Comparison of ENCODE assay signal across 25 cellular contexts in genomic region chr5:35048910-35049309, GRCh38. TPM values are rescaled to one million over a fixed set of nuclear protein-coding genes. Genes with fewer than 3 reads are reported as not detected.
A peak's percentile ranks its signal among the peaks of the same experiment; 100 is the strongest.
DNase-seq lines count a peak whose midpoint lies in the region; ATAC-seq, FAIRE-seq and TF ChIP-seq lines count a peak whose summit lies in the region.
"Had no signal": no experiment of that assay in that cellular context is flagged by ENCODE, and none has a peak within 500 bp of the region (broad histone marks: within the 10 kb centered on the region; RNA-seq: fewer than 3 reads in every experiment).

No MANE protein-coding gene starts in this region.

- H2AFZ ChIP-seq in HepG2 (ENCODE audit: low read length), result no peak overlapping the region
- peak overlapping the region; percentile 26 for H2AFZ ChIP-seq in neural progenitor cell (replicated peaks)
- H2AFZ ChIP-seq: GM23248 had no signal

- peaks cover 4% of the 10 kb centered on the region for H3K27me3 Mint-ChIP-seq in neural progenitor cell (ENCODE audit: insufficient read depth, low read depth)
- H3K27me3 Mint-ChIP-seq in activated naive CD4-positive, alpha-beta T cell treated with anti-CD3 and anti-CD28 coated beads for 36 hours (ENCODE audit: low read depth), result peaks cover 20% of the 10 kb centered on the region

- TF ChIP-seq EP300 in HepG2 (IDR thresholded peaks at IDR 0.05; ENCODE audit: low read depth in 2 of 2, low read length in 2 of 2) (no peak), HepG2 (CRISPR knock-in tag; IDR thresholded peaks at IDR 0.05; ENCODE audit: borderline replicate concordance) (no peak), esophagus muscularis mucosa (IDR thresholded peaks at IDR 0.05) (no peak)

- no peak for TF ChIP-seq RAD21 in liver (IDR thresholded peaks at IDR 0.05)
- no peak for TF ChIP-seq RAD21 in HepG2 (CRISPR knock-in tag; IDR thresholded peaks at IDR 0.05)

- H3K27ac ChIP-seq in liver (ENCODE audit: low read depth in 1 of 2, low read length in 2 of 2), result peak overlapping the region; percentile 2 to 5
- no peak overlapping the region for H3K27ac ChIP-seq in HepG2 (ENCODE audit: extremely low read length, insufficient read depth, low read length)
- no peak overlapping the region for H3K27ac ChIP-seq in esophagus muscularis mucosa (replicated peaks in 1 of 4)
- H3K27ac ChIP-seq in neural progenitor cell, result no peak overlapping the region
- H3K27ac ChIP-seq: 22Rv1, BLaER1, GM23248, HL-60 had no signal

- H3K9me3 ChIP-seq in liver (ENCODE audit: control insufficient read depth in 4 of 4, low read length in 3 of 4) (no peaks in the 10 kb centered on the region), HepG2 (ENCODE audit: low read length) (no peaks in the 10 kb centered on the region), esophagus muscularis mucosa (no peaks in the 10 kb centered on the region), neural progenitor cell (ENCODE audit: low read depth) (no peaks in the 10 kb centered on the region)
- H3K9me3 ChIP-seq: BLaER1, HAP-1 had no signal

- WGBS in liver, result 50% methylated on average over 1 of the region's 1 CpG
- WGBS in HepG2 (ENCODE audit: low lambda C conversion rate), result 100% methylated on average over 1 of the region's 1 CpG
- WGBS in esophagus muscularis mucosa, result 100% methylated on average over 1 of the region's 1 CpG

- no peak for ATAC-seq in HepG2
- ATAC-seq in HG03135 (IDR thresholded peaks at IDR 0.05; ENCODE audit: unreplicated experiment), result no peak
- ATAC-seq: CD8-positive, alpha-beta T cell had no signal

- intact Hi-C loops in HepG2 (cut with micrococcal nuclease; ENCODE audit: unreplicated experiment), result no loop called here
- intact Hi-C loops in esophagus muscularis mucosa (cut with DNase I), result no loop called here
- intact Hi-C loops in activated naive CD4-positive, alpha-beta T cell treated with anti-CD3 and anti-CD28 coated beads for 36 hours (cut with micrococcal nuclease), result no loop called here

- H4K20me1 ChIP-seq in HepG2 (ENCODE audit: insufficient read depth, low read length), result no peaks in the 10 kb centered on the region
- H4K20me1 ChIP-seq in neural progenitor cell (ENCODE audit: low read depth), result no peaks in the 10 kb centered on the region
- H4K20me1 ChIP-seq: BLaER1 had no signal

- no peaks in the 10 kb centered on the region for H3F3A ChIP-seq in neural progenitor cell (ENCODE audit: low read depth)

- DNase-seq in HepG2 (ENCODE audit: low spot score) (no peak), esophagus muscularis mucosa (ENCODE audit: extremely low spot score) (peak; percentile 70), neural progenitor cell (ENCODE audit: low spot score) (no peak), DMS53 treated with DMSO at 0.1 percent for 48 hours (lab: John Stamatoyannopoulos, UW; ENCODE audit: unreplicated experiment) (no peak)
- no peak for DNase-seq in activated naive CD4-positive, alpha-beta T cell treated with anti-CD3 and anti-CD28 coated beads for 36 hours
- DNase-seq: CD8-positive, alpha-beta T cell; DMS 273 treated with DMSO at 0.1 percent for 48 hours; DMS53; GM23248; Karpas-422; KBM-7 had no signal

- H3K4me3 Mint-ChIP-seq in neural progenitor cell, result no peak overlapping the region
- H3K4me3 Mint-ChIP-seq in activated naive CD4-positive, alpha-beta T cell treated with anti-CD3 and anti-CD28 coated beads for 36 hours, result no peak overlapping the region
- H3K4me3 Mint-ChIP-seq: CD14-positive monocyte; CD8-positive, alpha-beta T cell had no signal

- no peak for FAIRE-seq in HepG2 (lab: Jason Lieb, UNC)
- FAIRE-seq: G401.6, GM12892, GM18507 had no signal

- no TSS peak for BruUV-seq in HepG2 (replicated peaks; lab: Mats Ljungman, UMichigan)

- H3K27ac Mint-ChIP-seq in neural progenitor cell, result no peak overlapping the region
- no peak overlapping the region for H3K27ac Mint-ChIP-seq in activated naive CD4-positive, alpha-beta T cell treated with anti-CD3 and anti-CD28 coated beads for 36 hours
- H3K27ac Mint-ChIP-seq: CD14-positive monocyte; CD8-positive, alpha-beta T cell had no signal

- no peak for TF ChIP-seq CTCF in liver (IDR thresholded peaks at IDR 0.05; ENCODE audit: low read depth, low read length, missing input control)
- no peak for TF ChIP-seq CTCF in HepG2 (CRISPR knock-in tag; IDR thresholded peaks at IDR 0.05)
- no peak for TF ChIP-seq CTCF in esophagus muscularis mucosa (IDR thresholded peaks at IDR 0.05)
- TF ChIP-seq CTCF in neural progenitor cell (IDR thresholded peaks at IDR 0.05), result no peak

- H3K4me1 Mint-ChIP-seq in neural progenitor cell, result no peaks in the 10 kb centered on the region
- H3K4me1 Mint-ChIP-seq in activated naive CD4-positive, alpha-beta T cell treated with anti-CD3 and anti-CD28 coated beads for 36 hours (ENCODE audit: low read depth), result no peaks in the 10 kb centered on the region
- H3K4me1 Mint-ChIP-seq: CD14-positive monocyte had no signal

- in situ Hi-C loops in HepG2 (cut with HindIII; ENCODE audit: extremely low pct_ligation_motif_present, low pct_unique_long_range_greater_than_20kb), result no loop called here

- H3K36me3 ChIP-seq in liver (ENCODE audit: control insufficient read depth in 4 of 4, insufficient read depth in 3 of 4, low read depth in 1 of 4, low read length in 3 of 4) (peaks cover 0 to 4% (median 0%) of the 10 kb centered on the region in 4 donors), HepG2 (replicated peaks in 1 of 2; ENCODE audit: control insufficient read depth in 1 of 2, insufficient read depth in 2 of 2, low read length in 2 of 2) (no peaks in the 10 kb centered on the region), esophagus muscularis mucosa (no peaks in the 10 kb centered on the region), neural progenitor cell (no peaks in the 10 kb centered on the region)
- H3K36me3 ChIP-seq: BLaER1, HAP-1 had no signal

- H3K4me3 ChIP-seq in liver (ENCODE audit: low read depth in 1 of 3, low read length in 3 of 3) (peak overlapping the region in 2 of 3 donors; percentile 51 to 65), HepG2 (replicated peaks in 1 of 3; ENCODE audit: insufficient read depth in 1 of 3, low read depth in 2 of 3, low read length in 3 of 3) (no peak overlapping the region), esophagus muscularis mucosa (no peak overlapping the region), neural progenitor cell (no peak overlapping the region)
- H3K4me3 ChIP-seq: BLaER1, GM23248, HAP-1 had no signal

- no peak overlapping the region for H3K9ac ChIP-seq in liver (ENCODE audit: low read depth in 1 of 2, low read length in 2 of 2)
- no peak overlapping the region for H3K9ac ChIP-seq in HepG2 (ENCODE audit: insufficient read depth, low read depth, low read length)
- H3K9ac ChIP-seq in neural progenitor cell, result no peak overlapping the region
- H3K9ac ChIP-seq: BLaER1, GM23248 had no signal

- no peak overlapping the region for H3K4me2 ChIP-seq in HepG2 (ENCODE audit: low read depth, low read length)
- H3K4me2 ChIP-seq in neural progenitor cell, result no peak overlapping the region
- H3K4me2 ChIP-seq: BLaER1 had no signal

- POLR2A ChIA-PET in HepG2 (lab: Yijun Ruan, JAX), result interaction anchor here (0.8 kb wide), 1 partner anchor 187 kb away, joined by 4 read pairs; no protein-coding TSS in a partner anchor

- H3K36me3 Mint-ChIP-seq in neural progenitor cell, result no peaks in the 10 kb centered on the region
- no peaks in the 10 kb centered on the region for H3K36me3 Mint-ChIP-seq in activated naive CD4-positive, alpha-beta T cell treated with anti-CD3 and anti-CD28 coated beads for 36 hours (ENCODE audit: low read depth)
- H3K36me3 Mint-ChIP-seq: CD14-positive monocyte; CD8-positive, alpha-beta T cell had no signal

- no peaks in the 10 kb centered on the region for H3K9me3 Mint-ChIP-seq in neural progenitor cell
- no peaks in the 10 kb centered on the region for H3K9me3 Mint-ChIP-seq in activated naive CD4-positive, alpha-beta T cell treated with anti-CD3 and anti-CD28 coated beads for 36 hours
- H3K9me3 Mint-ChIP-seq: CD8-positive, alpha-beta T cell had no signal

- no peak for TF ChIP-seq POLR2A in HepG2 (IDR thresholded peaks at IDR 0.05; ENCODE audit: insufficient read depth in 1 of 2, low read depth in 2 of 2, low read length in 2 of 2)
- no peak for TF ChIP-seq POLR2A in esophagus muscularis mucosa (IDR thresholded peaks at IDR 0.05; ENCODE audit: low read depth)

- CTCF ChIA-PET in HepG2 (lab: Yijun Ruan, JAX; ENCODE audit: low intra/inter-chr PET ratio, low total read pairs), result no interaction called here
- CTCF ChIA-PET in activated naive CD4-positive, alpha-beta T cell treated with anti-CD3 and anti-CD28 coated beads for 36 hours (lab: Charles Lee), result no interaction called here

- H3K27me3 ChIP-seq in liver (ENCODE audit: control insufficient read depth in 4 of 4, insufficient read depth in 4 of 4, low read length in 3 of 4) (no peaks in the 10 kb centered on the region), HepG2 (ENCODE audit: control insufficient read depth in 1 of 2, insufficient read depth in 2 of 2, low read length in 2 of 2) (no peaks in the 10 kb centered on the region), esophagus muscularis mucosa (no peaks in the 10 kb centered on the region), neural progenitor cell (no peaks in the 10 kb centered on the region)
- H3K27me3 ChIP-seq: BLaER1 had no signal

- H3K79me2 ChIP-seq in HepG2 (ENCODE audit: insufficient read depth, low read length) (no peaks in the 10 kb centered on the region), neural progenitor cell (ENCODE audit: low read depth) (no peaks in the 10 kb centered on the region)

- H3K4me1 ChIP-seq in liver (ENCODE audit: control insufficient read depth in 4 of 4, insufficient read depth in 4 of 4, low read length in 3 of 4), result peaks cover 8 to 52% (median 41%) of the 10 kb centered on the region in 4 donors
- peaks cover 52% of the 10 kb centered on the region for H3K4me1 ChIP-seq in HepG2 (ENCODE audit: insufficient read depth, low read length)
- no peaks in the 10 kb centered on the region for H3K4me1 ChIP-seq in esophagus muscularis mucosa
- no peaks in the 10 kb centered on the region for H3K4me1 ChIP-seq in neural progenitor cell
- H3K4me1 ChIP-seq: BLaER1, HAP-1 had no signal

RNA-seq across cellular contexts. Expression of gene AGXT2, which starts 1.2 kb away (rescaled TPM):
- 10 to 100 TPM; 49.4 to 67.9 TPM for total RNA-seq in liver
- 10 to 100 TPM; 50.1 to 51.1 TPM for polyA plus RNA-seq in liver
- 0.13 TPM in 1 of 2 replicates, not detected in the other for total RNA-seq in HepG2 (2016; rRNA removed; fragmentation: Illumina TruSeq; extraction: Trizol)
- not detected in 2 replicates for total RNA-seq in HepG2 (2016; cell fraction: cytosol; rRNA removed; fragmentation: Illumina TruSeq; extraction: Trizol; ENCODE audit: low read depth)
- total RNA-seq in HepG2 (2016; cell fraction: insoluble cytoplasmic fraction; rRNA removed; fragmentation: Illumina TruSeq; extraction: Trizol), result 0.19 TPM in 1 of 2 replicates, not detected in the other
- total RNA-seq in HepG2 (2016; cell fraction: membrane; rRNA removed; fragmentation: Illumina TruSeq; extraction: Trizol), result not detected in 2 replicates
- not detected in 2 replicates for total RNA-seq in HepG2 (2016; cell fraction: nucleus; rRNA removed; fragmentation: Illumina TruSeq; extraction: Trizol)
- polyA plus RNA-seq in HepG2 (2011; rRNA removed), result 0.04 and 0.05 TPM in 2 replicates
- polyA plus RNA-seq in HepG2 (2011; cell fraction: cytosol; rRNA removed), result not detected in 2 replicates
- polyA plus RNA-seq in HepG2 (2011; cell fraction: nucleus; rRNA removed), result not detected in 2 replicates
- polyA plus RNA-seq in HepG2 (2012), result 0.19 TPM in 1 of 2 replicates, not detected in the other
- not detected in 2 replicates for polyA plus RNA-seq in HepG2 (2016; cell fraction: cytosol; fragmentation: Illumina TruSeq; extraction: Trizol; ENCODE audit: low read depth)
- polyA plus RNA-seq in HepG2 (2016; cell fraction: insoluble cytoplasmic fraction; fragmentation: Illumina TruSeq; extraction: Trizol; ENCODE audit: low read depth), result 0.14 and 0.30 TPM in 2 replicates
- polyA plus RNA-seq in HepG2 (2016; cell fraction: membrane; fragmentation: Illumina TruSeq; extraction: Trizol; ENCODE audit: low read depth), result not detected in 2 replicates
- polyA plus RNA-seq in HepG2 (2016; cell fraction: nucleus; fragmentation: Illumina TruSeq; extraction: Trizol; ENCODE audit: insufficient read depth, low read depth), result not detected in 2 replicates
- 0.08 TPM in 1 of 2 replicates, not detected in the other for polyA minus RNA-seq in HepG2 (2011; rRNA and poly(A)+ RNA removed; ENCODE audit: low replicate concordance)
- polyA minus RNA-seq in HepG2 (2011; cell fraction: cytosol; rRNA and poly(A)+ RNA removed), result not detected in 2 replicates
- not detected in 2 replicates for polyA minus RNA-seq in HepG2 (2011; cell fraction: nucleus; rRNA and poly(A)+ RNA removed)
- not detected for total RNA-seq in esophagus muscularis mucosa
- not detected in 2 replicates for total RNA-seq in neural progenitor cell (ENCODE audit: low replicate concordance)
- not detected for total RNA-seq in activated naive CD4-positive, alpha-beta T cell treated with anti-CD3 and anti-CD28 coated beads for 36 hours
- total RNA-seq: A673; CD8-positive, alpha-beta T cell; GM23248; H4; HT1080 had no signal
- polyA plus RNA-seq: AG04450, CD14-positive monocyte, GM23248 had no signal

Comparison
In these comparisons a context has a peak if more than half of its experiments do, and no peak if none do; other contexts are left out.
1. H3K27ac ChIP-seq: peak in liver (2 of 2); none in HepG2 (single experiment), esophagus muscularis mucosa (0 of 4) and neural progenitor cell (single experiment).
2. H3K4me3 ChIP-seq: peak in liver (2 of 3); none in HepG2 (0 of 3), esophagus muscularis mucosa (0 of 4) and neural progenitor cell (single experiment).
3. RNA of gene AGXT2, which starts 1.2 kb away (total RNA-seq): 49.4 to 67.9 TPM in liver; 0.13 to 0.19 TPM in HepG2, not detected in esophagus muscularis mucosa, not detected in neural progenitor cell and not detected in activated naive CD4-positive, alpha-beta T cell treated with anti-CD3 and anti-CD28 coated beads for 36 hours; every median in the first group is over 10 times any median in the second.